In the genomic region with DNA sequence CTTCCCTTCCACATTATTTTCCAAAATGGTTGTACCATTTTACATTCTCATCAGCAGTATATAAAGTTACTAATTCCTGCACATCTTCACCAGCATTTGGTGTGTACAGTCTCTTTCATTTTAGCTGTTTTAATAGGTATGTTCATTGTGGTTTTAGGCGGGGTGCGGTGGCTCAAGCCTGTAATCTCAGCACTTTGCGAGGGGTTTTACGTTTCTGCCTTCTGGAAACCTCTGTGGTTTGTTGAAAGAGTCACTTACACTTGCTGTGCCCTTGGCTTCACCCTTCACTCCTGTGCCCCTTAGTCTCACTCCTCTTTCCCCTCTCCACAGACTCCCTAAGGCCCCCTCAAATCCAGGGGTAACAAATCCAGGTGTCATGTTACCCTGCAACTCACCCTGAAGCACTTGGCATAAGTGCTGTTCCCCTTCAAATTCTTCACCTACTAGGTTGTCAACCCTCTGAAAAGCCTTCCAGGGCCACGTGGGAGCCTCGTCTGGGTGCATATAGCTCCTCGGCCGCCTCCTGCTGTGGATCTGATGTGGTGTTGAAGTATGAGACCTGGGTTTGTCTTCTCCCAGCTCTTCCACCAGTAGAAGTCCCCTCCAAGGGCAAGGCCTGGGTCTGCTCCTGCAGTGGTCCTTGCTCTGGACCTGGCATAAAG, we compare ENCODE assay signal across 14 cellular contexts.
DNase-seq lines count a peak whose midpoint lies in the region; ATAC-seq, FAIRE-seq and TF ChIP-seq lines count a peak whose summit lies in the region.
"Had no signal": no experiment of that assay in that cellular context is flagged by ENCODE, and none has a peak within 500 bp of the region (broad histone marks: within the 10 kb centered on the region; RNA-seq: fewer than 3 reads in every experiment).

No MANE protein-coding gene starts in this region.

- no peak overlapping the region for H3K4me2 ChIP-seq in SU-DHL-6 (ENCODE audit: low read depth, low read length, poor library complexity, severe bottlenecking)
- H3K4me2 ChIP-seq: PC-9 had no signal

- H2AFZ ChIP-seq in SU-DHL-6 (ENCODE audit: low read depth, low read length, severe bottlenecking): no peak overlapping the region
- H2AFZ ChIP-seq: PC-9 had no signal

- peak; percentile 49 for ATAC-seq in memory B cell (ENCODE audit: low read depth)
- ATAC-seq: foreskin keratinocyte had no signal

- peak; percentile 74 for FAIRE-seq in GM19239 (lab: Jason Lieb, UNC)
- FAIRE-seq: H54, small intestine had no signal

- no peaks in the 10 kb centered on the region for H4K20me1 ChIP-seq in SU-DHL-6 (ENCODE audit: low read depth, low read length)

- peaks cover 5% of the 10 kb centered on the region; the same call in 1 of the 2 replicates for H3K79me2 ChIP-seq in SU-DHL-6 (ENCODE audit: insufficient read depth, low read length)

- peak overlapping the region; percentile 11; the same call in 1 of the 2 replicates for H3K27ac ChIP-seq in SU-DHL-6 (ENCODE audit: low read depth, low read length)
- H3K27ac ChIP-seq: foreskin keratinocyte, PC-9 had no signal

- H3K9me3 Mint-ChIP-seq in memory B cell: no peaks in the 10 kb centered on the region

- H3K36me3 Mint-ChIP-seq in memory B cell: peaks cover 11% of the 10 kb centered on the region

- no peaks in the 10 kb centered on the region for H3K36me3 ChIP-seq in SU-DHL-6 (ENCODE audit: low read length)

- no peaks in the 10 kb centered on the region for H3K9me3 ChIP-seq in SU-DHL-6 (ENCODE audit: insufficient read depth, low read length)

- H3K4me3 Mint-ChIP-seq in memory B cell: peak overlapping the region; percentile 59

- H3K9ac ChIP-seq in SU-DHL-6 (ENCODE audit: low read length): no peak overlapping the region

- H3K9me2 ChIP-seq in SU-DHL-6 (replicated peaks; ENCODE audit: insufficient read depth, low read length): no peaks in the 10 kb centered on the region

- H3K27me3 Mint-ChIP-seq in memory B cell: no peaks in the 10 kb centered on the region

- DNase-seq in GM19239 (ENCODE audit: insufficient read length, low spot score) (no peak), memory B cell (ENCODE audit: low spot score in 2 of 2) (no peak), dedifferentiated amniotic fluid mesenchymal stem cell (ENCODE audit: extremely low spot score) (no peak), RKO (ENCODE audit: low spot score) (no peak), GM10266 (ENCODE audit: extremely low spot score) (no peak)
- DNase-seq: activated CD4-positive, CD25-positive, alpha-beta regulatory T cell treated with anti-CD3 and anti-CD28 coated beads, Interleukin-2, amount 50 U/mL, for 72 hours; caudate nucleus; DMS 273 treated with DMSO at 0.1 percent for 48 hours; foreskin keratinocyte; NCI-H1092; PC-9; small intestine had no signal

- no peaks in the 10 kb centered on the region for H3K27me3 ChIP-seq in SU-DHL-6 (ENCODE audit: low read length)
- H3K27me3 ChIP-seq: foreskin keratinocyte had no signal

- H3K4me1 Mint-ChIP-seq in memory B cell: peaks cover 17% of the 10 kb centered on the region

- TF ChIP-seq CTCF in SU-DHL-6 (IDR thresholded peaks at IDR 0.05; ENCODE audit: insufficient read depth, low read length, poor library complexity, severe bottlenecking) (no peak), GM10266 (IDR thresholded peaks at IDR 0.05; ENCODE audit: control insufficient read depth, insufficient read depth, low read depth, missing control alignments) (no peak)

- peaks cover 9% of the 10 kb centered on the region; the same call in 1 of the 2 replicates for H3F3A ChIP-seq in SU-DHL-6 (ENCODE audit: insufficient read depth)

- peak overlapping the region; percentile 77 for H3K27ac Mint-ChIP-seq in memory B cell

- no peak overlapping the region for H3K4me3 ChIP-seq in SU-DHL-6 (ENCODE audit: insufficient read depth, low read length, poor library complexity, severe bottlenecking)
- H3K4me3 ChIP-seq: PC-9 had no signal
